Comparison of ENCODE assay signal across 20 cellular contexts in genomic region chr10:133444342-133445267, GRCh38. TPM values are rescaled to one million over a fixed set of nuclear protein-coding genes. Genes with fewer than 3 reads are reported as not detected.
"Had no signal": no experiment of that assay in that cellular context is flagged by ENCODE, and none has a peak within 500 bp of the region (broad histone marks: within the 10 kb centered on the region; RNA-seq: fewer than 3 reads in every experiment).

No MANE protein-coding gene starts in this region.

- H3K27ac Mint-ChIP-seq: activated naive CD4-positive, alpha-beta T cell treated with anti-CD3 and anti-CD28 coated beads, Interleukin-2, amount 10 ng/mL, durations not matched to agents 7 days and 5 days; activated naive CD8-positive, alpha-beta T cell treated with anti-CD3 and anti-CD28 coated beads, Interleukin-2, amount 50 U/mL, for 24 hours; natural killer cell treated with Interleukin-12 subunit alpha and Interleukin-12 subunit beta and Interleukin-15 and Interleukin-18, amount 100 ng/mL, for 72 hours had no signal

- H3K36me3 ChIP-seq: brain microvascular endothelial cell, heart left ventricle, stomach, upper lobe of left lung had no signal

- H3K27ac ChIP-seq: brain microvascular endothelial cell, gastroesophageal sphincter, heart left ventricle, stomach, upper lobe of left lung had no signal

- ATAC-seq: activated CD4-positive, CD25-positive, alpha-beta regulatory T cell treated with anti-CD3 and anti-CD28 coated beads, Interleukin-2, amount 50 U/mL, for 24 hours; activated naive CD8-positive, alpha-beta T cell treated with anti-CD3 and anti-CD28 coated beads, Interleukin-2, amount 50 U/mL, for 24 hours; gastroesophageal sphincter; heart left ventricle; left ventricle myocardium superior; natural killer cell treated with Interleukin-12 subunit alpha and Interleukin-12 subunit beta and Interleukin-15 and Interleukin-18, amount 100 ng/mL, for 72 hours had no signal

- H3K4me3 ChIP-seq: gastroesophageal sphincter, heart left ventricle, stomach, upper lobe of left lung had no signal

- DNase-seq: activated CD4-positive, alpha-beta T cell treated with anti-CD3 and anti-CD28 coated beads, Interleukin-2, amount 50 U/mL, for 1 hour; activated naive CD8-positive, alpha-beta T cell treated with anti-CD3 and anti-CD28 coated beads, Interleukin-2, amount 50 U/mL, for 24 hours; anterior cingulate cortex; brain microvascular endothelial cell; cortex of kidney; kidney glomerular epithelial cell; left ventricle myocardium superior; mesendoderm; occipital lobe; T1000 had no signal

- H3K27me3 ChIP-seq: brain microvascular endothelial cell, gastroesophageal sphincter, stomach had no signal

- H3K4me3 Mint-ChIP-seq: activated naive CD4-positive, alpha-beta T cell treated with anti-CD3 and anti-CD28 coated beads, Interleukin-2, amount 10 ng/mL, durations not matched to agents 7 days and 5 days; activated naive CD8-positive, alpha-beta T cell treated with anti-CD3 and anti-CD28 coated beads, Interleukin-2, amount 50 U/mL, for 24 hours; central memory CD8-positive, alpha-beta T cell; natural killer cell treated with Interleukin-12 subunit alpha and Interleukin-12 subunit beta and Interleukin-15 and Interleukin-18, amount 100 ng/mL, for 72 hours had no signal

- H3K4me1 ChIP-seq: gastroesophageal sphincter, stomach, upper lobe of left lung had no signal

- FAIRE-seq: endometrium had no signal

RNA-seq across cellular contexts. Expression of gene SPRN, which starts 20.2 kb away (rescaled TPM):
- total RNA-seq: left ventricle myocardium superior; natural killer cell treated with Interleukin-12 subunit alpha and Interleukin-12 subunit beta and Interleukin-15 and Interleukin-18, amount 100 ng/mL, for 72 hours; stomach; T-helper 1 cell treated with Interleukin-12 subunit alpha and Interleukin-12 subunit beta and Interleukin-4 antibody, amounts not matched to agents 30 ng/mL and 1 ng/mL, for 36 hours had no signal
